ENCODE assay signal across 14 cellular contexts in the genomic region with DNA sequence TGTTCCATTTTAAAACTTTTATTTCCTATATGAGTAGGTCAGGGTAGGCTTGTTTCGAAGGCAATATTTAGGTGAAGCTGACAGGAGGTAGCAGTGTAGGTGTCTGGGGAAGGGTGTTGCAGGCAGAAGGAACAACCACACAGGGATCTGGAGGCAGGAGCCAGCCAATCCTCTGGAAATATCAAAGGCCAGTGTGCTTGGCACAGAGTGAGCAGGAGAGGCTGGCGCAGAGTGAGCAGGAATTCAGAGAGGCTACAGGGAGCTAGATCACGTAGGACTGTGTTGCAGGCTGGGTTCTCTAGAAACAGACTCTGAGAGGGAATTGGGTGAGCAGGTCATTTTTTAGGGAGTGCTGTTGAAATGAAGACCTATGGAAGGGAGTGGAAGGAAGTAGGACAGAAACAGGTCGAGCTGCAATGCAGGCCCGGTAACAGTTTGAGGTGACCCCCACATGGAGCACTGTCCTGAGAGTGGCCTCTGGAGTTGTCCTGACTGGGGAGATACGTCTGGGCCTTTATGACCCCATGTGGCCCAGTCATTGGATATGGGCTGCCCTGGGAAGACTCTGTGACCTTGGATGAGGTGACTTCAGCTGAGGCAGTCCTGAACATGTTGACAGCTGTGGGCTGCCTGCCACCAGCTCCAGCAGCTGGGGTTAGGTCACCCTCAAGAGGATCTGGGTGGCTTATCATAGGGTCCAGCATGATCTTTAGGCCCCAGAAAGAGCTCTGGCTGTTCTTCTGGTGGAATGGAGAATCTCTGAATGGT.
"Had no signal": no experiment of that assay in that cellular context is flagged by ENCODE, and none has a peak within 500 bp of the region (broad histone marks: within the 10 kb centered on the region; RNA-seq: fewer than 3 reads in every experiment).

No MANE protein-coding gene starts in this region.

- H3K4me1 ChIP-seq: suprapubic skin had no signal

- H3K9me3 ChIP-seq: esophagus muscularis mucosa, pancreas, suprapubic skin had no signal

- ATAC-seq: left colon, SK-N-SH treated with all-trans-retinoic acid at 6 μM for 48 hours, WTC11 had no signal

- H3K36me3 ChIP-seq: esophagus muscularis mucosa, pancreas, suprapubic skin had no signal

- DNase-seq: activated CD4-positive, alpha-beta T cell treated with anti-CD3 and anti-CD28 coated beads, Interleukin-2, amount 10 ng/mL, durations not matched to agents 24 days and 14 days; activated CD8-positive, alpha-beta memory T cell treated with anti-CD3 and anti-CD28 coated beads for 24 hours; activated naive CD4-positive, alpha-beta T cell treated with anti-CD3 and anti-CD28 coated beads, Interleukin-2, amount 10 ng/mL, durations not matched to agents 7 days and 5 days; glutamatergic neuron; left colon; mesendoderm; retina; stimulated activated CD4-positive, alpha-beta T cell treated with anti-CD3 and anti-CD28 coated beads, Interleukin-2, amount 100 ng/mL, for 24 hours; stimulated activated naive CD4-positive, alpha-beta T cell had no signal

- H3K4me3 ChIP-seq: esophagus muscularis mucosa, pancreas, suprapubic skin had no signal

- H3K27me3 ChIP-seq: esophagus muscularis mucosa, pancreas, suprapubic skin had no signal

- H3K27ac ChIP-seq: esophagus muscularis mucosa, pancreas, suprapubic skin had no signal
